In the genomic region with DNA sequence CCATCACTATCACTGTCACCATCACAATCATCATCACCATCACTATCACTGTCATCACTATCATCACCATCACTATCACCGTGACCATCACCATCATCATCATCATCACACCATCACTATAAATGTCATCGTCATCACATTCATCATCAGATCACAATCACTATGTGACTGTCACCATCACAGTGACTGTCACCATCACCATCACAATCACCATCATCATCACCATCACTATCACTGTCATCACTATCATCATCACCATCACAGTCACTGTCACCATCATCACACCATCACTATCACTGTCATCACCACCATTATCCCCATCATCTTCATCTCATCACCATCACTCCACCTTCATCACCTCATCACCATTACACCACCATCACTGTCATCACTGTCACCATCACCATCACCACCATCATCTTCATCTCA, we compare ENCODE assay signal across 20 cellular contexts. TPM values are rescaled to one million over a fixed set of nuclear protein-coding genes. Genes with fewer than 3 reads are reported as not detected.
A peak's percentile ranks its signal among the peaks of the same experiment; 100 is the strongest.
DNase-seq lines count a peak whose midpoint lies in the region; ATAC-seq and TF ChIP-seq lines count a peak whose summit lies in the region.
"Had no signal": no experiment of that assay in that cellular context is flagged by ENCODE, and none has a peak within 500 bp of the region (broad histone marks: within the 10 kb centered on the region; RNA-seq: fewer than 3 reads in every experiment).

No MANE protein-coding gene starts in this region.

- H3K9me1 ChIP-seq in IMR-90 (ENCODE audit: insufficient read depth, low read length), result peaks cover 11% of the 10 kb centered on the region

- H3K9ac ChIP-seq in IMR-90 (ENCODE audit: low read depth, low read length), result no peak overlapping the region
- H3K9ac ChIP-seq: GM23248 had no signal

- no peaks in the 10 kb centered on the region for H3K9me3 ChIP-seq in IMR-90 (ENCODE audit: control insufficient read depth, insufficient read depth, low read length)
- H3K9me3 ChIP-seq in thoracic aorta, result no peaks in the 10 kb centered on the region
- H3K9me3 ChIP-seq in sigmoid colon, result no peaks in the 10 kb centered on the region

- H2BK15ac ChIP-seq in IMR-90 (ENCODE audit: low read depth, low read length), result no peak overlapping the region

- no peak overlapping the region for H3K23ac ChIP-seq in IMR-90 (ENCODE audit: low read depth, low read length)

- H3K18ac ChIP-seq in IMR-90 (ENCODE audit: low read depth, low read length), result no peak overlapping the region

- peaks cover 0 to 4% of the 10 kb centered on the region in 2 experiments; a peak in 1 of 4 replicates for H3K79me1 ChIP-seq in IMR-90 (ENCODE audit: low read depth in 1 of 2, low read length in 2 of 2)

- WGBS in IMR-90 (ENCODE audit: extremely low coverage in 2 of 2, insufficient read length in 1 of 2), 2 experiments, result 94% methylated on average over 2 of the region's 2 CpGs; no CpG with 5 or more reads in 1 of the 2 experiments
- 97 to 99% methylated on average over 2 of the region's 2 CpGs for WGBS in sigmoid colon, 2 donors

- ATAC-seq in activated T-cell treated with anti-CD3 and anti-CD28 coated beads, Interleukin-2, amount 50 U/mL, for 72 hours (replicated peaks in 1 of 2), result peak; percentile 15 to 52
- ATAC-seq in IMR-90 (ENCODE audit: low read depth) (no peak), thoracic aorta (ENCODE audit: insufficient number of reproducible peaks, low FRiP score, low read depth) (peak; percentile 10), HG03196 (IDR thresholded peaks at IDR 0.05; ENCODE audit: unreplicated experiment) (no peak)
- peak; percentile 35 for ATAC-seq in central memory CD8-positive, alpha-beta T cell (replicated peaks; ENCODE audit: extremely low read depth, poor library complexity, severe bottlenecking)

- no peak for TF ChIP-seq EP300 in sigmoid colon (IDR thresholded peaks at IDR 0.05)

- H3K27me3 ChIP-seq in IMR-90 (ENCODE audit: control insufficient read depth, insufficient read depth, low read length) (no peaks in the 10 kb centered on the region), thoracic aorta (replicated peaks; ENCODE audit: insufficient read depth) (no peaks in the 10 kb centered on the region), sigmoid colon (no peaks in the 10 kb centered on the region)

- H3K9me3 Mint-ChIP-seq in activated T-cell treated with anti-CD3 and anti-CD28 coated beads, Interleukin-2, amount 50 U/mL, for 72 hours, result no peaks in the 10 kb centered on the region
- H3K9me3 Mint-ChIP-seq in central memory CD8-positive, alpha-beta T cell, result no peaks in the 10 kb centered on the region

- no peak overlapping the region for H3K56ac ChIP-seq in IMR-90 (ENCODE audit: extremely low read depth, insufficient read depth, low read length)

- no peaks in the 10 kb centered on the region for H4K20me1 ChIP-seq in IMR-90 (ENCODE audit: insufficient read depth, low read length)

- in situ Hi-C loops in IMR-90 (cut with MboI; ENCODE audit: low sequenced_read_pairs), result no loop called here

- H2BK5ac ChIP-seq in IMR-90 (ENCODE audit: low read depth, low read length, poor library complexity, severe bottlenecking), result peak overlapping the region; percentile 35

- H3K14ac ChIP-seq in IMR-90 (replicated peaks; ENCODE audit: low read depth, low read length), result no peak overlapping the region

- H2AK5ac ChIP-seq in IMR-90 (ENCODE audit: low read depth, low read length), result no peak overlapping the region

- H3K4me3 ChIP-seq in IMR-90 (ENCODE audit: insufficient read depth, low read depth, low read length) (no peak overlapping the region), thoracic aorta (no peak overlapping the region), sigmoid colon (no peak overlapping the region)
- H3K4me3 ChIP-seq: GM23248, PC-9 had no signal

- H3K4ac ChIP-seq in IMR-90 (ENCODE audit: low read depth, low read length), result no peak overlapping the region

- no TSS peak for BruUV-seq in IMR-90 (replicated peaks; lab: Mats Ljungman, UMichigan)

- H3K36me3 Mint-ChIP-seq in activated T-cell treated with anti-CD3 and anti-CD28 coated beads, Interleukin-2, amount 50 U/mL, for 72 hours (ENCODE audit: insufficient read depth in 2 of 2), result no peaks in the 10 kb centered on the region
- H3K36me3 Mint-ChIP-seq in central memory CD8-positive, alpha-beta T cell (ENCODE audit: insufficient read depth), result no peaks in the 10 kb centered on the region

- no peaks in the 10 kb centered on the region for H3K36me3 ChIP-seq in IMR-90 (ENCODE audit: control insufficient read depth, insufficient read depth, low read length)
- H3K36me3 ChIP-seq in thoracic aorta, result no peaks in the 10 kb centered on the region
- no peaks in the 10 kb centered on the region for H3K36me3 ChIP-seq in sigmoid colon

- H3K27me3 Mint-ChIP-seq in activated T-cell treated with anti-CD3 and anti-CD28 coated beads, Interleukin-2, amount 50 U/mL, for 72 hours (ENCODE audit: low read depth), result no peaks in the 10 kb centered on the region
- no peaks in the 10 kb centered on the region for H3K27me3 Mint-ChIP-seq in central memory CD8-positive, alpha-beta T cell

- no peak overlapping the region for H3K27ac Mint-ChIP-seq in activated T-cell treated with anti-CD3 and anti-CD28 coated beads, Interleukin-2, amount 50 U/mL, for 72 hours
- no peak overlapping the region for H3K27ac Mint-ChIP-seq in central memory CD8-positive, alpha-beta T cell (ENCODE audit: low read depth)

- H3K4me1 ChIP-seq in IMR-90 (ENCODE audit: control insufficient read depth, insufficient read depth, low read length) (no peaks in the 10 kb centered on the region), thoracic aorta (ENCODE audit: control insufficient read depth in 1 of 2, low read depth in 2 of 2) (no peaks in the 10 kb centered on the region), sigmoid colon (peaks cover 0 to 19% (median 12%) of the 10 kb centered on the region in 4 donors)

- no peak overlapping the region for H2BK20ac ChIP-seq in IMR-90 (ENCODE audit: low read depth, low read length)

- CTCF ChIA-PET in IMR-90 (lab: Yijun Ruan, JAX), result no interaction called here

- no peak overlapping the region for H3K4me2 ChIP-seq in IMR-90 (ENCODE audit: low read depth, low read length)
- H3K4me2 ChIP-seq: PC-9 had no signal

- H4K91ac ChIP-seq in IMR-90 (ENCODE audit: insufficient read depth, low read depth, low read length), result no peak overlapping the region

- H2AK9ac ChIP-seq in IMR-90 (replicated peaks; ENCODE audit: low read depth, low read length, poor library complexity), result no peak overlapping the region

- dilution Hi-C loops in IMR-90 (cut with HindIII; ENCODE audit: low sequenced_read_pairs, unreplicated experiment), result no loop called here

- no peak overlapping the region for H4K8ac ChIP-seq in IMR-90 (ENCODE audit: low read depth in 2 of 2, low read length in 2 of 2)

- no peak for TF ChIP-seq RAD21 in IMR-90 (IDR thresholded peaks at IDR 0.05; ENCODE audit: low read length)

- H2BK120ac ChIP-seq in IMR-90 (ENCODE audit: low read depth, low read length), result no peak overlapping the region

- TF ChIP-seq CTCF in IMR-90 (conservative IDR thresholded peaks at IDR 0.05; ENCODE audit: low read depth, low read length) (no peak), thoracic aorta (IDR thresholded peaks at IDR 0.05) (no peak), sigmoid colon (IDR thresholded peaks at IDR 0.05) (no peak)

- H3K4me1 Mint-ChIP-seq in activated T-cell treated with anti-CD3 and anti-CD28 coated beads, Interleukin-2, amount 50 U/mL, for 72 hours (ENCODE audit: low read depth), result peaks cover 4% of the 10 kb centered on the region
- H3K4me1 Mint-ChIP-seq in central memory CD8-positive, alpha-beta T cell, result peaks cover 7% of the 10 kb centered on the region

- H3K4me3 Mint-ChIP-seq in activated T-cell treated with anti-CD3 and anti-CD28 coated beads, Interleukin-2, amount 50 U/mL, for 72 hours, result no peak overlapping the region
- no peak overlapping the region for H3K4me3 Mint-ChIP-seq in central memory CD8-positive, alpha-beta T cell

- H2AFZ ChIP-seq in IMR-90 (replicated peaks; ENCODE audit: low read length, poor library complexity), result no peak overlapping the region
- H2AFZ ChIP-seq: GM23248, PC-9 had no signal

- H4K5ac ChIP-seq in IMR-90 (ENCODE audit: low read depth, low read length), result no peak overlapping the region

- intact Hi-C loops in IMR-90 (cut with micrococcal nuclease), result no loop called here
- intact Hi-C loops in sigmoid colon (cut with DNase I), result no loop called here

- TF ChIP-seq POLR2A in IMR-90 (IDR thresholded peaks at IDR 0.05; ENCODE audit: low read depth, low read length) (no peak), sigmoid colon (IDR thresholded peaks at IDR 0.05) (no peak)

- POLR2A ChIA-PET in IMR-90 (lab: Charles Lee; ENCODE audit: unreplicated experiment), result no interaction called here

- no peak for DNase-seq in activated T-cell treated with anti-CD3 and anti-CD28 coated beads, Interleukin-2, amount 50 U/mL, for 72 hours
- no peak for DNase-seq in activated T-cell treated with anti-CD3 and anti-CD28 coated beads, Interleukin-2, amount 50 U/mL, for 1 hour
- DNase-seq in IMR-90, result no peak
- DNase-seq in central memory CD8-positive, alpha-beta T cell (ENCODE audit: low spot score in 2 of 2), result no peak
- no peak for DNase-seq in thoracic aorta (ENCODE audit: low spot score)
- no peak for DNase-seq in NCI-H146 treated with DMSO at 0.1 percent for 48 hours (lab: John Stamatoyannopoulos, UW; ENCODE audit: unreplicated experiment)
- no peak for DNase-seq in sigmoid colon
- DNase-seq: GM23248, HCEC 1CT, KG1, NCI-H1092 treated with DMSO at 0.1 percent for 48 hours, NCI-H1436 treated with DMSO at 0.1 percent for 48 hours, NCI-H2029, NCI-H2227 treated with DMSO at 0.1 percent for 48 hours, NCI-H510A, PC-9, RPMI8226, SHP77 had no signal

- H3K27ac ChIP-seq in IMR-90 (ENCODE audit: insufficient read depth, low read length), result no peak overlapping the region
- no peak overlapping the region for H3K27ac ChIP-seq in thoracic aorta
- H3K27ac ChIP-seq in sigmoid colon, result no peak overlapping the region
- H3K27ac ChIP-seq: C4-2B, GM23248, PC-9 had no signal

TF ChIP-seq in IMR-90, 13 proteins besides CTCF, POLR2A, EP300 and RAD21:
- TF ChIP-seq MXI1 (IDR thresholded peaks at IDR 0.05; ENCODE audit: borderline replicate concordance, low read depth, low read length) (no peak), CHD1 (IDR thresholded peaks at IDR 0.05; ENCODE audit: low read depth, low read length) (no peak), MAZ (IDR thresholded peaks at IDR 0.05; ENCODE audit: borderline replicate concordance, low read depth, low read length) (no peak)

RNA-seq across cellular contexts. Expression of gene PWWP2B, which starts 31.0 kb away (rescaled TPM):
- 1 to 10 TPM; 3.1 to 5.2 TPM for total RNA-seq in activated T-cell treated with anti-CD3 and anti-CD28 coated beads, Interleukin-2, amount 50 U/mL, for 72 hours
- total RNA-seq in IMR-90 (2012; rRNA removed) (1.9 and 2.2 TPM in 2 replicates), thoracic aorta (1 to 10 TPM; 5.3 to 7.8 TPM), sigmoid colon (10 to 100 TPM in 1 of 4 donors, 1 to 10 TPM in 3; 7.7 to 10.2 (median 9.3) TPM)
- polyA plus RNA-seq in IMR-90 (2012; rRNA removed) (1.7 and 2.1 TPM in 2 replicates), sigmoid colon (10 to 100 TPM; 27.0 to 50.8 (median 28.2) TPM)
- 2.2 and 3.6 TPM in 2 replicates for polyA plus RNA-seq in IMR-90 (2012; cell fraction: cytosol; rRNA removed)
- polyA plus RNA-seq in IMR-90 (2012; cell fraction: nucleus; rRNA removed; ENCODE audit: low replicate concordance), result 1.8 and 4.6 TPM in 2 replicates

Comparison
In these comparisons a context has a peak if more than half of its experiments do, and no peak if none do; other contexts are left out.
1. ATAC-seq: peak in activated T-cell treated with anti-CD3 and anti-CD28 coated beads, Interleukin-2, amount 50 U/mL, for 72 hours (2 of 2), central memory CD8-positive, alpha-beta T cell (single experiment) and thoracic aorta (single experiment); none in IMR-90 (single experiment) and HG03196 (single experiment).